Comparison of ENCODE assay signal across 20 cellular contexts in the genomic region with DNA sequence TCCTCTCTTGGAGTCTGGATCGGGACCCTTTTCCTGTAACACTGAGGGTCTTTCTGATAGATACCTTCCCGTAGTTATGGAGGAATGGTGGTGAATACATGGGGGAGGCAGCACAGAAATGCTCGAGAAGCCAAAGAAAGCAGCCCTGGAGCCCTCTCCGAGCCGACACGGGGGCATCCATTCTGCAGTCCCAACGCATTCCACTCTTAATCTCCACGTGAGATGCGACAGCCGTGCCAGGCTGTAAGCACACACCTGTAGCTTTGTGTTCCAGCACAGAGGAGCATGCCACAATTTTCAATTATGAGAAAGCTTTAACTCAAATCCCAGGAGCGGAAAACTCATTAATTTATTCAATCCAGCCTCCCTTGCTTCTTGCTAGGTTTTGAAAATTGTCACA. TPM values are rescaled to one million over a fixed set of nuclear protein-coding genes. Genes with fewer than 3 reads are reported as not detected.
A peak's percentile ranks its signal among the peaks of the same experiment; 100 is the strongest.
DNase-seq lines count a peak whose midpoint lies in the region; FAIRE-seq and TF ChIP-seq lines count a peak whose summit lies in the region.
"Had no signal": no experiment of that assay in that cellular context is flagged by ENCODE, and none has a peak within 500 bp of the region (broad histone marks: within the 10 kb centered on the region; RNA-seq: fewer than 3 reads in every experiment).

No MANE protein-coding gene starts in this region.

- no peak for FAIRE-seq in GM12891 (lab: Jason Lieb, UNC)
- FAIRE-seq: H1, urothelium cell line had no signal

- H2BK12ac ChIP-seq in neuronal stem cell (ENCODE audit: low read length): no peak overlapping the region

- H3K4me3 ChIP-seq in BLaER1 treated with 17β-estradiol and CSF1 and Interleukin-3, amounts not matched to agents 10 nM and 100 nM: no peak overlapping the region; a peak in 1 of 20 replicates
- no peak overlapping the region for H3K4me3 ChIP-seq in KMS-11 (IDR thresholded peaks at IDR 0.05; ENCODE audit: insufficient read depth, low read depth, low read length)
- no peak overlapping the region for H3K4me3 ChIP-seq in neuronal stem cell (ENCODE audit: low read length in 2 of 2)
- H3K4me3 ChIP-seq: Peyer's patch had no signal

- peak overlapping the region in 10 of 11 experiments; percentile 26 to 67 (median 58); a peak in 18 of 22 replicates for H3K9ac ChIP-seq in BLaER1 treated with 17β-estradiol and CSF1 and Interleukin-3, amounts not matched to agents 10 nM and 100 nM
- H3K9ac ChIP-seq in KMS-11 (peak overlapping the region; percentile 90), neuronal stem cell (ENCODE audit: low read depth, low read length, poor library complexity) (no peak overlapping the region)

- H2AFZ ChIP-seq in KMS-11 (ENCODE audit: low read depth) (0 out of 2 replicates have a peak overlapping the region, but pooled peaks have one; percentile 1), neuronal stem cell (ENCODE audit: low read length) (peak overlapping the region; percentile 66)

- no peak for TF ChIP-seq POLR2A in GM12891 (IDR thresholded peaks at IDR 0.05; ENCODE audit: low read depth, low read length)

- no peaks in the 10 kb centered on the region for H3K9me3 ChIP-seq in BLaER1 treated with 17β-estradiol and CSF1 and Interleukin-3, amounts not matched to agents 10 nM and 100 nM (replicated peaks in 1 of 11)
- peaks cover 0 to 7% of the 10 kb centered on the region in 2 donors for H3K9me3 ChIP-seq in neuronal stem cell (replicated peaks in 1 of 2; ENCODE audit: control insufficient read depth in 2 of 2, insufficient read depth in 1 of 2, low read depth in 1 of 2, low read length in 2 of 2)
- H3K9me3 ChIP-seq: Peyer's patch had no signal

- peak overlapping the region; percentile 25 to 92 (median 86) for H3K27ac Mint-ChIP-seq in brain
- H3K27ac Mint-ChIP-seq in activated naive CD8-positive, alpha-beta T cell treated with anti-CD3 and anti-CD28 coated beads for 36 hours: no peak overlapping the region
- no peak overlapping the region for H3K27ac Mint-ChIP-seq in activated CD4-positive, alpha-beta memory T cell treated with anti-CD3 and anti-CD28 coated beads, Interleukin-2, amount 10 ng/mL, durations not matched to agents 7 days and 5 days
- H3K27ac Mint-ChIP-seq: activated CD4-positive, alpha-beta T cell treated with anti-CD3 and anti-CD28 coated beads, Interleukin-2, amount 10 ng/mL, durations not matched to agents 24 days and 14 days; natural killer cell treated with Interleukin-12 subunit alpha and Interleukin-12 subunit beta and Interleukin-15 and Interleukin-18, amount 100 ng/mL, for 72 hours had no signal

- H3K4ac ChIP-seq in neuronal stem cell (ENCODE audit: low read length): no peak overlapping the region

- POLR2A ChIA-PET in activated CD4-positive, alpha-beta memory T cell treated with anti-CD3 and anti-CD28 coated beads, Interleukin-2, amount 10 ng/mL, durations not matched to agents 7 days and 5 days (lab: Charles Lee): no interaction called here

- no peak overlapping the region for H3K18ac ChIP-seq in neuronal stem cell (ENCODE audit: low read length)

- no peak overlapping the region for H2BK15ac ChIP-seq in neuronal stem cell (ENCODE audit: low read length)

- H3K27me3 ChIP-seq in BLaER1 treated with 17β-estradiol and CSF1 and Interleukin-3, amounts not matched to agents 10 nM and 100 nM: no peaks in the 10 kb centered on the region
- H3K27me3 ChIP-seq in KMS-11 (ENCODE audit: insufficient read depth, low read depth) (no peaks in the 10 kb centered on the region), neuronal stem cell (ENCODE audit: control insufficient read depth in 3 of 3, insufficient read depth in 3 of 3, low read depth in 1 of 3, low read length in 3 of 3) (peaks cover 0 to 3% (median 0%) of the 10 kb centered on the region in 3 experiments)
- H3K27me3 ChIP-seq: Peyer's patch had no signal

- peaks cover 0 to 2% (median 0%) of the 10 kb centered on the region in 5 experiments for H3K9me3 Mint-ChIP-seq in brain
- no peaks in the 10 kb centered on the region for H3K9me3 Mint-ChIP-seq in activated naive CD8-positive, alpha-beta T cell treated with anti-CD3 and anti-CD28 coated beads for 36 hours
- H3K9me3 Mint-ChIP-seq in activated CD4-positive, alpha-beta memory T cell treated with anti-CD3 and anti-CD28 coated beads, Interleukin-2, amount 10 ng/mL, durations not matched to agents 7 days and 5 days: no peaks in the 10 kb centered on the region
- H3K9me3 Mint-ChIP-seq: activated CD4-positive, alpha-beta T cell treated with anti-CD3 and anti-CD28 coated beads, Interleukin-2, amount 10 ng/mL, durations not matched to agents 24 days and 14 days; activated T-cell treated with anti-CD3 and anti-CD28 coated beads, Interleukin-2, amount 50 U/mL, for 4 hours; natural killer cell treated with Interleukin-12 subunit alpha and Interleukin-12 subunit beta and Interleukin-15 and Interleukin-18, amount 100 ng/mL, for 72 hours had no signal

- H4K20me1 ChIP-seq in BLaER1 treated with 17β-estradiol and CSF1 and Interleukin-3, amounts not matched to agents 10 nM and 100 nM: no peaks in the 10 kb centered on the region
- H4K20me1 ChIP-seq in KMS-11 (ENCODE audit: insufficient read depth): no peaks in the 10 kb centered on the region

- peaks cover 45% of the 10 kb centered on the region for H3K79me2 ChIP-seq in KMS-11 (ENCODE audit: insufficient read depth, low read depth)

- H3K27me3 Mint-ChIP-seq in brain: peaks cover 3% of the 10 kb centered on the region
- H3K27me3 Mint-ChIP-seq in activated naive CD8-positive, alpha-beta T cell treated with anti-CD3 and anti-CD28 coated beads for 36 hours: peaks cover 25% of the 10 kb centered on the region
- H3K27me3 Mint-ChIP-seq in activated CD4-positive, alpha-beta memory T cell treated with anti-CD3 and anti-CD28 coated beads, Interleukin-2, amount 10 ng/mL, durations not matched to agents 7 days and 5 days: peaks cover 9% of the 10 kb centered on the region

- peak overlapping the region in 10 of 11 experiments; percentile 47 to 99 (median 96); a peak in 21 of 22 replicates for H3K27ac ChIP-seq in BLaER1 treated with 17β-estradiol and CSF1 and Interleukin-3, amounts not matched to agents 10 nM and 100 nM
- H3K27ac ChIP-seq in KMS-11 (peak overlapping the region; percentile 90), neuronal stem cell (replicated peaks; ENCODE audit: low read length) (peak overlapping the region; percentile 57)
- H3K27ac ChIP-seq: Peyer's patch had no signal

- no peak overlapping the region for H3K23ac ChIP-seq in neuronal stem cell (ENCODE audit: low read depth, low read length, poor library complexity)

- no peaks in the 10 kb centered on the region for H3K36me3 ChIP-seq in BLaER1 treated with 17β-estradiol and CSF1 and Interleukin-3, amounts not matched to agents 10 nM and 100 nM
- H3K36me3 ChIP-seq in KMS-11 (ENCODE audit: insufficient read depth) (no peaks in the 10 kb centered on the region), neuronal stem cell (replicated peaks in 1 of 2; ENCODE audit: control insufficient read depth in 2 of 2, insufficient read depth in 2 of 2, low read length in 2 of 2) (peaks cover 0 to 3% of the 10 kb centered on the region in 2 donors)
- H3K36me3 ChIP-seq: Peyer's patch had no signal

- CTCF ChIA-PET in activated CD4-positive, alpha-beta memory T cell treated with anti-CD3 and anti-CD28 coated beads, Interleukin-2, amount 10 ng/mL, durations not matched to agents 7 days and 5 days (lab: Charles Lee): interaction anchor here (1.1 kb wide), 1 partner anchor 240 kb away, joined by 3 read pairs; no protein-coding TSS in a partner anchor

- no peaks in the 10 kb centered on the region for H3K36me3 Mint-ChIP-seq in brain
- no peaks in the 10 kb centered on the region for H3K36me3 Mint-ChIP-seq in activated naive CD8-positive, alpha-beta T cell treated with anti-CD3 and anti-CD28 coated beads for 36 hours
- no peaks in the 10 kb centered on the region for H3K36me3 Mint-ChIP-seq in activated CD4-positive, alpha-beta memory T cell treated with anti-CD3 and anti-CD28 coated beads, Interleukin-2, amount 10 ng/mL, durations not matched to agents 7 days and 5 days (ENCODE audit: low read depth)
- H3K36me3 Mint-ChIP-seq: natural killer cell treated with Interleukin-12 subunit alpha and Interleukin-12 subunit beta and Interleukin-15 and Interleukin-18, amount 100 ng/mL, for 72 hours had no signal

- no peak overlapping the region for H3K14ac ChIP-seq in neuronal stem cell (ENCODE audit: low read length)

- no peak overlapping the region for H2BK120ac ChIP-seq in neuronal stem cell (ENCODE audit: low read depth, low read length)

- H4K8ac ChIP-seq in neuronal stem cell (ENCODE audit: low read depth, low read length): no peak overlapping the region

- peaks cover 41% of the 10 kb centered on the region for H3K4me1 Mint-ChIP-seq in brain
- no peaks in the 10 kb centered on the region for H3K4me1 Mint-ChIP-seq in activated naive CD8-positive, alpha-beta T cell treated with anti-CD3 and anti-CD28 coated beads for 36 hours
- peaks cover 4% of the 10 kb centered on the region for H3K4me1 Mint-ChIP-seq in activated CD4-positive, alpha-beta memory T cell treated with anti-CD3 and anti-CD28 coated beads, Interleukin-2, amount 10 ng/mL, durations not matched to agents 7 days and 5 days

- H3K79me1 ChIP-seq in neuronal stem cell (ENCODE audit: low read depth, low read length): no peaks in the 10 kb centered on the region

- WGBS in neuronal stem cell (ENCODE audit: extremely low coverage in 2 of 2, insufficient read length in 2 of 2, insufficient replicate concordance in 1 of 2), 2 donors: no CpG with 5 or more reads among the region's 11 CpGs

- no peak overlapping the region for H4K91ac ChIP-seq in neuronal stem cell (ENCODE audit: low read depth, low read length, poor library complexity)

- H3K4me2 ChIP-seq in BLaER1 treated with 17β-estradiol and CSF1 and Interleukin-3, amounts not matched to agents 10 nM and 100 nM: peak overlapping the region; percentile 72 to 95 (median 86)
- peak overlapping the region; percentile 99 for H3K4me2 ChIP-seq in KMS-11
- no peak overlapping the region for H3K4me2 ChIP-seq in neuronal stem cell (ENCODE audit: insufficient read depth, low read length, poor library complexity, severe bottlenecking)

- no peak overlapping the region for H2BK5ac ChIP-seq in neuronal stem cell (ENCODE audit: low read length)

- H3K4me3 Mint-ChIP-seq in brain: peak overlapping the region; percentile 8 to 68 (median 41)
- no peak overlapping the region for H3K4me3 Mint-ChIP-seq in activated naive CD8-positive, alpha-beta T cell treated with anti-CD3 and anti-CD28 coated beads for 36 hours
- H3K4me3 Mint-ChIP-seq in activated CD4-positive, alpha-beta memory T cell treated with anti-CD3 and anti-CD28 coated beads, Interleukin-2, amount 10 ng/mL, durations not matched to agents 7 days and 5 days: no peak overlapping the region
- H3K4me3 Mint-ChIP-seq: activated CD4-positive, alpha-beta T cell treated with anti-CD3 and anti-CD28 coated beads, Interleukin-2, amount 10 ng/mL, durations not matched to agents 24 days and 14 days; activated T-cell treated with anti-CD3 and anti-CD28 coated beads, Interleukin-2, amount 50 U/mL, for 4 hours; CD14-positive monocyte; natural killer cell treated with Interleukin-12 subunit alpha and Interleukin-12 subunit beta and Interleukin-15 and Interleukin-18, amount 100 ng/mL, for 72 hours had no signal

- TF ChIP-seq CTCF in KMS-11 (conservative IDR thresholded peaks at IDR 0.05; ENCODE audit: low read depth, low read length) (peak; percentile 16; the same call in 1 of the 2 replicates), brain (conservative IDR thresholded peaks at IDR 0.05) (no peak)

- H3K4me1 ChIP-seq in BLaER1 treated with 17β-estradiol and CSF1 and Interleukin-3, amounts not matched to agents 10 nM and 100 nM: peaks cover 91 to 100% (median 98%) of the 10 kb centered on the region in 10 experiments
- H3K4me1 ChIP-seq in KMS-11 (ENCODE audit: low read depth, poor library complexity, severe bottlenecking): peaks cover 89% of the 10 kb centered on the region
- H3K4me1 ChIP-seq in neuronal stem cell (ENCODE audit: control insufficient read depth in 2 of 2, insufficient read depth in 1 of 2, low read depth in 1 of 2, low read length in 2 of 2): peaks cover 17 to 23% of the 10 kb centered on the region in 2 donors

- DNase-seq in neuronal stem cell (ENCODE audit: low spot score): no peak
- DNase-seq in GM12891 (ENCODE audit: insufficient read length, low spot score): no peak
- DNase-seq in activated naive CD8-positive, alpha-beta T cell treated with anti-CD3 and anti-CD28 coated beads for 36 hours: no peak
- DNase-seq in activated CD4-positive, alpha-beta memory T cell treated with anti-CD3 and anti-CD28 coated beads, Interleukin-2, amount 10 ng/mL, durations not matched to agents 7 days and 5 days: no peak
- no peak for DNase-seq in mesenteric fat pad (ENCODE audit: low spot score)
- DNase-seq: activated CD4-positive, alpha-beta T cell treated with anti-CD3 and anti-CD28 coated beads, Interleukin-2, amount 10 ng/mL, durations not matched to agents 24 days and 14 days; activated naive CD4-positive, alpha-beta T cell; activated T-cell treated with anti-CD3 and anti-CD28 coated beads, Interleukin-2, amount 50 U/mL, for 4 hours; IMR-90; islet precursor cell; NCI-H510A; stimulated activated naive CD4-positive, alpha-beta T cell had no signal

- H2AK5ac ChIP-seq in neuronal stem cell (ENCODE audit: low read depth, low read length): no peak overlapping the region

RNA-seq across cellular contexts. Expression of a gene that starts 55.7 kb away (rescaled TPM):
- 6.0 TPM for polyA plus RNA-seq in brain (ENCODE audit: insufficient read depth, low read depth, low replicate concordance)
- 0.42 TPM for polyA plus RNA-seq in neuronal stem cell (2013, experiment 1 of 2)
- polyA plus RNA-seq in neuronal stem cell (2013, experiment 2 of 2): 0.43 TPM
- polyA plus RNA-seq in GM12891 (2012; ENCODE audit: low read depth, missing spikeins): 0.50 TPM
- under 1 TPM; 0.12 to 0.25 TPM for total RNA-seq in activated naive CD8-positive, alpha-beta T cell treated with anti-CD3 and anti-CD28 coated beads for 36 hours
- total RNA-seq in activated CD4-positive, alpha-beta memory T cell treated with anti-CD3 and anti-CD28 coated beads, Interleukin-2, amount 10 ng/mL, durations not matched to agents 7 days and 5 days: under 1 TPM; 0.10 to 0.20 TPM
- total RNA-seq in mesenteric fat pad: 53.1 TPM

Comparison
In these comparisons a context has a peak if more than half of its experiments do, and no peak if none do; other contexts are left out.
1. H3K27ac Mint-ChIP-seq: peak in brain (5 of 5); none in activated naive CD8-positive, alpha-beta T cell treated with anti-CD3 and anti-CD28 coated beads for 36 hours (single experiment) and activated CD4-positive, alpha-beta memory T cell treated with anti-CD3 and anti-CD28 coated beads, Interleukin-2, amount 10 ng/mL, durations not matched to agents 7 days and 5 days (single experiment).
2. H3K4me3 Mint-ChIP-seq: peak in brain (5 of 5); none in activated naive CD8-positive, alpha-beta T cell treated with anti-CD3 and anti-CD28 coated beads for 36 hours (single experiment) and activated CD4-positive, alpha-beta memory T cell treated with anti-CD3 and anti-CD28 coated beads, Interleukin-2, amount 10 ng/mL, durations not matched to agents 7 days and 5 days (single experiment).
3. RNA of a gene that starts 55.7 kb away (total RNA-seq): 53.1 TPM in mesenteric fat pad (single experiment); 0.12 to 0.25 TPM in activated naive CD8-positive, alpha-beta T cell treated with anti-CD3 and anti-CD28 coated beads for 36 hours and 0.10 to 0.20 TPM in activated CD4-positive, alpha-beta memory T cell treated with anti-CD3 and anti-CD28 coated beads, Interleukin-2, amount 10 ng/mL, durations not matched to agents 7 days and 5 days; every median in the first group is over 10 times any median in the second.
4. Peak in every context shown above with its lines, with median percentiles within 50 percentile points of each other: H3K27ac ChIP-seq.